In genomic region chrX:107775734-107776511, GRCh38 we compare ENCODE assay signal across 8 cellular contexts. TPM values are rescaled to one million over a fixed set of nuclear protein-coding genes. Genes with fewer than 3 reads are reported as not detected.
DNase-seq lines count a peak whose midpoint lies in the region; ATAC-seq and TF ChIP-seq lines count a peak whose summit lies in the region.

TSC22D3 (minus strand) TSS chrX:107775787; CDS start chrX:107775419, 368 bp downstream.

- no peak within 1 kb of the TSS for H3K27ac Mint-ChIP-seq in neural crest cell (ENCODE audit: unreplicated experiment)

- H3K9me2 ChIP-seq in GM23248 (ENCODE audit: insufficient read depth) (no peaks in the 10 kb centered on the region), Karpas-422 (replicated peaks; ENCODE audit: insufficient read depth, low read length) (no peaks in the 10 kb centered on the region)

- no peaks in the 10 kb centered on the region for H3K9me3 ChIP-seq in DND-41 (ENCODE audit: insufficient read depth, low read length, severe bottlenecking)
- H3K9me3 ChIP-seq in GM23248 (ENCODE audit: low read depth): no peaks in the 10 kb centered on the region
- no peaks in the 10 kb centered on the region for H3K9me3 ChIP-seq in Karpas-422 (ENCODE audit: low read length)
- H3K9me3 ChIP-seq in thymus (ENCODE audit: control insufficient read depth): no peaks in the 10 kb centered on the region

- peaks cover 8% of the 10 kb centered on the region for H3K27me3 ChIP-seq in DND-41 (ENCODE audit: insufficient read depth, low read length, poor library complexity)
- H3K27me3 ChIP-seq in GM23248 (replicated peaks; ENCODE audit: insufficient read depth): no peaks in the 10 kb centered on the region
- H3K27me3 ChIP-seq in Karpas-422 (ENCODE audit: low read length): no peaks in the 10 kb centered on the region
- H3K27me3 ChIP-seq in foreskin keratinocyte: peaks cover 6% of the 10 kb centered on the region
- H3K27me3 ChIP-seq in thymus (ENCODE audit: control insufficient read depth, insufficient read depth): no peaks in the 10 kb centered on the region

- DNase-seq in DND-41: no peak
- peak; percentile 82 for DNase-seq in GM23248
- DNase-seq in Karpas-422: peak; percentile 86
- peak; percentile 46 for DNase-seq in SK-MEL-5 (ENCODE audit: low read depth, low spot score)
- peak; percentile 59 for DNase-seq in activated naive CD4-positive, alpha-beta T cell treated with Interleukin-2 at 50 U/mL for 16 hours
- DNase-seq in foreskin keratinocyte: peak; percentile 32 to 53
- peak; percentile 20 for DNase-seq in neural crest cell (ENCODE audit: low read depth, low spot score)

- H3F3A ChIP-seq in GM23248 (ENCODE audit: insufficient read depth): no peaks in the 10 kb centered on the region

- H3K9me3 Mint-ChIP-seq in neural crest cell: no peaks in the 10 kb centered on the region

- H3K4me1 ChIP-seq in DND-41 (ENCODE audit: insufficient read depth, low read length): no peaks in the 10 kb centered on the region
- no peaks in the 10 kb centered on the region for H3K4me1 ChIP-seq in GM23248 (ENCODE audit: insufficient read depth)
- H3K4me1 ChIP-seq in Karpas-422 (ENCODE audit: low read length): peaks cover 16% of the 10 kb centered on the region
- H3K4me1 ChIP-seq in foreskin keratinocyte: peaks cover 5% of the 10 kb centered on the region
- no peaks in the 10 kb centered on the region for H3K4me1 ChIP-seq in thymus (ENCODE audit: control insufficient read depth, insufficient read depth, low read length)

- H4K20me1 ChIP-seq in DND-41 (ENCODE audit: insufficient read depth, low read length): no peaks in the 10 kb centered on the region
- H4K20me1 ChIP-seq in GM23248 (ENCODE audit: insufficient read depth): no peaks in the 10 kb centered on the region
- no peaks in the 10 kb centered on the region for H4K20me1 ChIP-seq in Karpas-422 (ENCODE audit: insufficient read depth, low read depth, low read length)

- H3K4me2 ChIP-seq in DND-41 (ENCODE audit: insufficient read depth, low read length): no peak within 1 kb of the TSS
- H3K4me2 ChIP-seq in GM23248 (ENCODE audit: unreplicated experiment): peak within 1 kb of the TSS; percentile 85
- H3K4me2 ChIP-seq in Karpas-422 (ENCODE audit: low read depth, low read length, poor library complexity, severe bottlenecking): peak within 1 kb of the TSS; percentile 80

- no peaks in the 10 kb centered on the region for H3K36me3 Mint-ChIP-seq in neural crest cell (ENCODE audit: low read depth)

- peak within 1 kb of the TSS; percentile 82 for H3K4me3 Mint-ChIP-seq in neural crest cell

- no peak within 1 kb of the TSS for H3K9ac ChIP-seq in DND-41 (ENCODE audit: low read depth, low read length)
- H3K9ac ChIP-seq in GM23248: peak within 1 kb of the TSS; percentile 62
- peak within 1 kb of the TSS; percentile 66 for H3K9ac ChIP-seq in Karpas-422 (ENCODE audit: low read length)

- H3K36me3 ChIP-seq in DND-41 (ENCODE audit: insufficient read depth, low read length) (no peaks in the 10 kb centered on the region), GM23248 (ENCODE audit: low read depth) (no peaks in the 10 kb centered on the region), Karpas-422 (ENCODE audit: insufficient read depth, low read length) (no peaks in the 10 kb centered on the region), thymus (ENCODE audit: control insufficient read depth, insufficient read depth) (no peaks in the 10 kb centered on the region)

- 1% methylated on average over 21 to 38 of the region's 59 CpGs for WGBS in GM23248 (ENCODE audit: low coverage in 1 of 2, low lambda C conversion rate in 2 of 2, missing lambda C conversion rate in 2 of 2), 2 experiments
- under 1% methylated on average over 59 of the region's 59 CpGs for WGBS in thymus

- peaks cover 47% of the 10 kb centered on the region for H3K27me3 Mint-ChIP-seq in neural crest cell (ENCODE audit: low read depth)

- TF ChIP-seq CTCF in DND-41 (IDR thresholded peaks at IDR 0.05; ENCODE audit: borderline replicate concordance, extremely low read depth, low read length, poor library complexity, severe bottlenecking) (no peak), foreskin keratinocyte (conservative IDR thresholded peaks at IDR 0.05) (peak; percentile 48), neural crest cell (conservative IDR thresholded peaks at IDR 0.05) (peak; percentile 10)

- H3K79me2 ChIP-seq in DND-41 (ENCODE audit: insufficient read depth, low read length): no peaks in the 10 kb centered on the region
- H3K79me2 ChIP-seq in GM23248 (ENCODE audit: insufficient read depth): no peaks in the 10 kb centered on the region
- H3K79me2 ChIP-seq in Karpas-422 (ENCODE audit: low read length): no peaks in the 10 kb centered on the region

- peak; percentile 35; the same call in 1 of the 3 replicates for ATAC-seq in DND-41 (ENCODE audit: insufficient read depth, low read depth)
- ATAC-seq in foreskin keratinocyte: peak; percentile 92

- no peak within 1 kb of the TSS for H3K27ac ChIP-seq in DND-41 (ENCODE audit: low read length)
- H3K27ac ChIP-seq in GM23248: no peak within 1 kb of the TSS
- no peak within 1 kb of the TSS for H3K27ac ChIP-seq in Karpas-422 (ENCODE audit: low read length)
- H3K27ac ChIP-seq in foreskin keratinocyte: peak within 1 kb of the TSS; percentile 42
- peak within 1 kb of the TSS; percentile 65 for H3K27ac ChIP-seq in thymus (ENCODE audit: low read depth)

- H2AFZ ChIP-seq in DND-41 (ENCODE audit: low read depth, low read length) (no peak within 1 kb of the TSS), GM23248 (peak within 1 kb of the TSS; percentile 91), Karpas-422 (ENCODE audit: low read length) (peak within 1 kb of the TSS; percentile 84)

- peaks cover 12% of the 10 kb centered on the region for H3K4me1 Mint-ChIP-seq in neural crest cell

- in situ Hi-C loops in GM23248 (cut with MboI): no loop called here
- in situ Hi-C loops in SK-MEL-5 (cut with HindIII; ENCODE audit: low pct_unique_long_range_greater_than_20kb, low sequenced_read_pairs): no loop called here

- H3K4me3 ChIP-seq in DND-41 (ENCODE audit: low read depth in 1 of 2, low read length in 2 of 2) (no peak within 1 kb of the TSS), GM23248 (peak within 1 kb of the TSS; percentile 74), Karpas-422 (ENCODE audit: low read length) (peak within 1 kb of the TSS; percentile 66), thymus (ENCODE audit: low read length) (peak within 1 kb of the TSS; percentile 66)

RNA-seq across cellular contexts. Expression of gene TSC22D3, which starts in this region (rescaled TPM):
- total RNA-seq in GM23248 (2014; rRNA removed; shearing (Covaris generic)): 28.8 and 49.0 TPM in 2 replicates
- polyA plus RNA-seq in GM23248 (2016; fragmentation: Nextera tagmentation; extraction: Ambion mirVana) (34.6 and 35.9 TPM in 2 replicates), foreskin keratinocyte (23.5 and 38.4 TPM in 2 replicates), thymus (873 TPM)
- total RNA-seq in Karpas-422 (2014; rRNA removed; shearing (Covaris generic); ENCODE audit: low replicate concordance): 266 and 270 TPM in 2 replicates
- 23.1 and 24.9 TPM in 2 replicates for total RNA-seq in SK-MEL-5 (2014; rRNA removed; shearing (Covaris generic))
- 35.3 and 40.7 TPM in 2 replicates for polyA plus RNA-seq in SK-MEL-5 (2015; cell fraction: cytosol; rRNA removed)
- 55.4 and 85.0 TPM in 2 replicates for polyA plus RNA-seq in SK-MEL-5 (2015; cell fraction: nucleus; rRNA removed)
- total RNA-seq in foreskin keratinocyte (27.0 and 40.8 TPM in 2 replicates), neural crest cell (22.3 and 23.2 TPM in 2 replicates)

Comparison
In these comparisons a context has a peak if more than half of its experiments do, and no peak if none do; other contexts are left out.
1. RNA of gene TSC22D3 (polyA plus RNA-seq): 873 TPM in thymus (single experiment); 34.6 to 35.9 TPM in GM23248 and 23.5 to 38.4 TPM in foreskin keratinocyte; every median in the first group is over 10 times any median in the second.
2. H3K27ac ChIP-seq: peak in foreskin keratinocyte (single experiment) and thymus (single experiment); none in DND-41 (single experiment), GM23248 (single experiment) and Karpas-422 (single experiment).
3. H3K4me3 ChIP-seq: peak in GM23248 (single experiment), Karpas-422 (single experiment) and thymus (single experiment); none in DND-41 (0 of 2).